33 cellular contexts compared by ENCODE assay signal in the genomic region with DNA sequence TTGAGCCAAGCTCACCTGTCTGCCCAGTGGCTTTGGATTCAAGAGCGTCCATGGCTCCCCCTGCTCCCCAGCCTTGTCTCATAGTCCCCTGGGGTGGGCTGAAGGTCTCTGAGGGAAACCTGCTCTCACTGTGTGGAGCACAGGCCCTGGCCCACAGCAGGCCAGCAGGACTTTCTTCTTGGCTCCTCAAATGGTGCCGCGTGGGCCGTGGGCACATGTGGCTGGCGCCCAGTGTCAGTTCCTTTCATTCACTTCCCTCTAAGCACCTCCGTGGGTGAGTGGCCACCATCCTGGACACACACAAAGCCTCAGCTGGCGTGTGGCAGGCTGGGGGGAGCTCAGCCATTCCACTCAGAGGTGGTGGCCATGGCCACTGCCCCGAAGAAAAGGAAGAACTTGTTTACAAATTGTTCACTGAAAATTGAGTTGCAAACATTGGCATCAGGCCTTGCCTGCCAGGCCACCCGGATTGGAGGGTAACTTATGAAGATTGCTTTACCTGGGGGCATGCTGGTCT. TPM values are rescaled to one million over a fixed set of nuclear protein-coding genes. Genes with fewer than 3 reads are reported as not detected.
"Had no signal": no experiment of that assay in that cellular context is flagged by ENCODE, and none has a peak within 500 bp of the region (broad histone marks: within the 10 kb centered on the region; RNA-seq: fewer than 3 reads in every experiment).

No MANE protein-coding gene starts in this region.

- ATAC-seq: naive thymus-derived CD4-positive, alpha-beta T cell; natural killer cell treated with Interleukin-12 subunit alpha and Interleukin-12 subunit beta and Interleukin-15 and Interleukin-18, amount 100 ng/mL, for 72 hours; right lobe of liver; stimulated activated naive B cell treated with anti-CD40 and anti-IgM and Interleukin-4, amounts not matched to agents 10 μg/mL and 1 μg/mL and 100 μg/mL, for 72 hours; stimulated activated naive CD8-positive, alpha-beta T cell treated with anti-CD3 and anti-CD28 coated beads, Interleukin-15, Interleukin-2, amounts not matched to agents 100 U/mL and 50 U/mL, for 24 hours had no signal

- H3K27me3 ChIP-seq: hepatocyte, neutrophil, right atrium auricular region, right lobe of liver, stomach, testis, thyroid gland, transverse colon, upper lobe of left lung, vagina had no signal

- H3K27ac ChIP-seq: hepatocyte, left ventricle myocardium inferior, neutrophil, parathyroid adenoma, right atrium auricular region, right lobe of liver, stomach, testis, thyroid gland, upper lobe of left lung, vagina had no signal

- H3K4me1 Mint-ChIP-seq: mesothelial cell of epicardium; naive thymus-derived CD4-positive, alpha-beta T cell; stimulated activated naive B cell treated with anti-CD40 and anti-IgM and Interleukin-4, amounts not matched to agents 10 μg/mL and 1 μg/mL and 100 μg/mL, for 72 hours had no signal

- H3K27ac Mint-ChIP-seq: mesothelial cell of epicardium; naive thymus-derived CD4-positive, alpha-beta T cell; natural killer cell treated with Interleukin-12 subunit alpha and Interleukin-12 subunit beta and Interleukin-15 and Interleukin-18, amount 100 ng/mL, for 72 hours; stimulated activated naive B cell treated with anti-CD40 and anti-IgM and Interleukin-4, amounts not matched to agents 10 μg/mL and 1 μg/mL and 100 μg/mL, for 72 hours had no signal

- H3K36me3 Mint-ChIP-seq: mesothelial cell of epicardium; naive thymus-derived CD4-positive, alpha-beta T cell; natural killer cell treated with Interleukin-12 subunit alpha and Interleukin-12 subunit beta and Interleukin-15 and Interleukin-18, amount 100 ng/mL, for 72 hours; stimulated activated naive B cell treated with anti-CD40 and anti-IgM and Interleukin-4, amounts not matched to agents 10 μg/mL and 1 μg/mL and 100 μg/mL, for 72 hours had no signal

- H3K36me3 ChIP-seq: left ventricle myocardium inferior, neutrophil, right atrium auricular region, right lobe of liver, stomach, thyroid gland, transverse colon, upper lobe of left lung, vagina had no signal

- DNase-seq: islet precursor cell; left ventricle myocardium inferior; mesendoderm; naive thymus-derived CD4-positive, alpha-beta T cell; occipital lobe; right lobe of liver; stimulated activated CD4-positive, alpha-beta T cell treated with anti-CD3 and anti-CD28 coated beads, Interleukin-12 subunit alpha, Interleukin-12 subunit beta, amount 100 ng/mL, for 4 hours; stimulated activated CD4-positive, alpha-beta T cell treated with anti-CD3 and anti-CD28 coated beads, Interleukin-15, amount 100 ng/mL, for 24 hours; stimulated activated CD4-positive, alpha-beta T cell treated with anti-CD3 and anti-CD28 coated beads, Interleukin-2, amount 100 ng/mL, for 24 hours; stimulated activated CD4-positive, alpha-beta T cell treated with anti-CD3 and anti-CD28 coated beads, Interleukin-4, amount 100 ng/mL, for 1 hour; stimulated activated naive B cell treated with anti-CD40 and anti-IgM and Interleukin-4, amounts not matched to agents 10 μg/mL and 1 μg/mL and 100 μg/mL, for 72 hours; stimulated activated naive CD8-positive, alpha-beta T cell treated with anti-CD3 and anti-CD28 coated beads, Interleukin-15, Interleukin-2, amounts not matched to agents 100 U/mL and 50 U/mL, for 24 hours; stomach; testis; thyroid gland had no signal

- H3K4me3 ChIP-seq: hepatocyte, left ventricle myocardium inferior, lung, right atrium auricular region, right lobe of liver, smooth muscle cell, stomach, testis, thyroid gland, transverse colon, upper lobe of left lung, vagina had no signal

- H3K9me3 ChIP-seq: left ventricle myocardium inferior, neutrophil, right atrium auricular region, right lobe of liver, stomach, testis, thyroid gland, transverse colon, upper lobe of left lung, vagina had no signal

- H3K9me3 Mint-ChIP-seq: mesothelial cell of epicardium; naive thymus-derived CD4-positive, alpha-beta T cell; natural killer cell treated with Interleukin-12 subunit alpha and Interleukin-12 subunit beta and Interleukin-15 and Interleukin-18, amount 100 ng/mL, for 72 hours; stimulated activated naive B cell treated with anti-CD40 and anti-IgM and Interleukin-4, amounts not matched to agents 10 μg/mL and 1 μg/mL and 100 μg/mL, for 72 hours had no signal

- H3K4me3 Mint-ChIP-seq: mesothelial cell of epicardium; naive thymus-derived CD4-positive, alpha-beta T cell; natural killer cell treated with Interleukin-12 subunit alpha and Interleukin-12 subunit beta and Interleukin-15 and Interleukin-18, amount 100 ng/mL, for 72 hours; stimulated activated naive B cell treated with anti-CD40 and anti-IgM and Interleukin-4, amounts not matched to agents 10 μg/mL and 1 μg/mL and 100 μg/mL, for 72 hours had no signal

- H3K4me1 ChIP-seq: left ventricle myocardium inferior, parathyroid adenoma, right atrium auricular region, right lobe of liver, stomach, testis, thyroid gland, upper lobe of left lung, vagina had no signal

RNA-seq across cellular contexts. Expression of gene C1QTNF9, which starts 53.1 kb away (rescaled TPM):
- total RNA-seq: hepatocyte, kidney epithelial cell, mesothelial cell of epicardium, mononuclear cell, myocyte, occipital lobe, osteocyte, pulmonary artery endothelial cell, renal cortical epithelial cell, smooth muscle cell, thyroid gland, vagina had no signal
- polyA plus RNA-seq: hepatocyte; naive thymus-derived CD4-positive, alpha-beta T cell; neural cell; smooth muscle cell had no signal
